Comparison of ENCODE assay signal across 20 cellular contexts in genomic region chr15:84624359-84624758, GRCh38.
"Had no signal": no experiment of that assay in that cellular context is flagged by ENCODE, and none has a peak within 500 bp of the region (broad histone marks: within the 10 kb centered on the region; RNA-seq: fewer than 3 reads in every experiment).

No MANE protein-coding gene starts in this region.

- H3K4me3 ChIP-seq: heart right ventricle, lower lobe of right lung, mucosa of descending colon, spleen, thyroid gland had no signal

- H3K27me3 ChIP-seq: heart right ventricle, spleen, thyroid gland had no signal

- H3K4me1 ChIP-seq: heart right ventricle, lower lobe of right lung, thyroid gland had no signal

- H3K27me3 Mint-ChIP-seq: activated naive CD4-positive, alpha-beta T cell treated with anti-CD3 and anti-CD28 coated beads, Interleukin-2, amount 10 ng/mL, durations not matched to agents 7 days and 5 days had no signal

- H3K9me3 ChIP-seq: thyroid gland had no signal

- FAIRE-seq: keratinocyte had no signal

- ATAC-seq: heart right ventricle; left colon; lower lobe of right lung; mucosa of descending colon; stimulated activated naive CD8-positive, alpha-beta T cell treated with anti-CD3 and anti-CD28 coated beads, Interleukin-15, Interleukin-2, amounts not matched to agents 100 U/mL and 50 U/mL, for 24 hours had no signal

- H3K4me1 Mint-ChIP-seq: activated naive CD4-positive, alpha-beta T cell treated with anti-CD3 and anti-CD28 coated beads, Interleukin-2, amount 10 ng/mL, durations not matched to agents 7 days and 5 days; brain had no signal

- H3K27ac Mint-ChIP-seq: activated naive CD4-positive, alpha-beta T cell treated with anti-CD3 and anti-CD28 coated beads, Interleukin-2, amount 10 ng/mL, durations not matched to agents 7 days and 5 days had no signal

- DNase-seq: activated CD4-positive, alpha-beta T cell treated with anti-CD3 and anti-CD28 coated beads for 4 hours; activated CD4-positive, alpha-beta T cell treated with anti-CD3 and anti-CD28 coated beads, Interleukin-2, amount 50 U/mL, for 48 hours; activated CD4-positive, CD25-positive, alpha-beta regulatory T cell; activated effector memory CD4-positive, alpha-beta T cell treated with anti-CD3 and anti-CD28 coated beads, Interleukin-2, amount 50 U/mL, for 16 hours; activated naive CD4-positive, alpha-beta T cell treated with anti-CD3 and anti-CD28 coated beads, Interleukin-2, amount 10 ng/mL, durations not matched to agents 7 days and 5 days; anterior cingulate cortex; heart right ventricle; left colon; lower lobe of right lung; mesendoderm; mucosa of descending colon; retina; stimulated activated CD4-positive, alpha-beta T cell treated with anti-CD3 and anti-CD28 coated beads, Interleukin-4, amount 100 ng/mL, for 1 hour; stimulated activated naive CD8-positive, alpha-beta T cell treated with anti-CD3 and anti-CD28 coated beads, Interleukin-15, Interleukin-2, amounts not matched to agents 100 U/mL and 50 U/mL, for 24 hours; substantia nigra; T1000; thyroid gland had no signal

- H3K27ac ChIP-seq: lower lobe of right lung, thyroid gland had no signal

- H3K4me3 Mint-ChIP-seq: activated naive CD4-positive, alpha-beta T cell treated with anti-CD3 and anti-CD28 coated beads, Interleukin-2, amount 10 ng/mL, durations not matched to agents 7 days and 5 days; brain had no signal
